3 cellular contexts compared by ENCODE assay signal in genomic region chr11:61080986-61081590, GRCh38.
TF ChIP-seq lines count a peak whose summit lies in the region.

No MANE protein-coding gene starts in this region.

TF ChIP-seq in A549, 52 proteins besides CTCF, POLR2A, EP300 and RAD21:
- TF ChIP-seq CEBPB (IDR thresholded peaks at IDR 0.05) (no peak), HEYL (CRISPR knock-in tag; IDR thresholded peaks at IDR 0.05) (no peak), POLR2AphosphoS2 (conservative IDR thresholded peaks at IDR 0.05; ENCODE audit: low read length) (no peak), HOXB5 (CRISPR knock-in tag; IDR thresholded peaks at IDR 0.05) (no peak), MAX (IDR thresholded peaks at IDR 0.05) (no peak), PHF8 (IDR thresholded peaks at IDR 0.05; ENCODE audit: borderline replicate concordance, low read depth) (no peak), ZSCAN20 (CRISPR knock-in tag; IDR thresholded peaks at IDR 0.05) (no peak), USF2 (IDR thresholded peaks at IDR 0.05) (no peak), REST (IDR thresholded peaks at IDR 0.05) (no peak), SREBF2 (IDR thresholded peaks at IDR 0.05) (no peak), ZFP36 (IDR thresholded peaks at IDR 0.05; ENCODE audit: borderline replicate concordance, partially characterized antibody) (no peak)

TF ChIP-seq in H1, 55 proteins besides CTCF, POLR2A, EP300 and RAD21:
- TF ChIP-seq EZH2 (IDR thresholded peaks at IDR 0.05; ENCODE audit: low read depth, low read length, severe bottlenecking), result no peak
- no peak for TF ChIP-seq TAF1 (IDR thresholded peaks at IDR 0.05; ENCODE audit: low read depth, low read length)
- no peak for TF ChIP-seq SIX5 (IDR thresholded peaks at IDR 0.05; ENCODE audit: low read depth, low read length)
- TF ChIP-seq HDAC2 (IDR thresholded peaks at IDR 0.05; ENCODE audit: borderline replicate concordance in 1 of 2, low read depth in 2 of 2, low read length in 2 of 2), result no peak
- TF ChIP-seq CREB1 (IDR thresholded peaks at IDR 0.05), result no peak
- TF ChIP-seq CHD1 (IDR thresholded peaks at IDR 0.05; ENCODE audit: low read depth, low read length), result no peak
- no peak for TF ChIP-seq ATF2 (IDR thresholded peaks at IDR 0.05; ENCODE audit: low read length)
- TF ChIP-seq ZNF274 (IDR thresholded peaks at IDR 0.05; ENCODE audit: borderline replicate concordance, extremely low read depth, low read length), result no peak

TF ChIP-seq in HEK293T, 16 proteins besides CTCF, POLR2A, EP300 and RAD21:
- TF ChIP-seq PKNOX1 (IDR thresholded peaks at IDR 0.05), result no peak
- TF ChIP-seq L3MBTL2 (conservative IDR thresholded peaks at IDR 0.05), result no peak
- no peak for TF ChIP-seq CTBP1 (IDR thresholded peaks at IDR 0.05; ENCODE audit: borderline replicate concordance)
- TF ChIP-seq LEF1 (IDR thresholded peaks at IDR 0.05; ENCODE audit: borderline replicate concordance), result no peak
- TF ChIP-seq TARDBP (IDR thresholded peaks at IDR 0.05), result no peak
- no peak for TF ChIP-seq HDGF (IDR thresholded peaks at IDR 0.05; ENCODE audit: borderline replicate concordance)
- no peak for TF ChIP-seq SUZ12 (IDR thresholded peaks at IDR 0.05)
- no peak for TF ChIP-seq FOXA1 (IDR thresholded peaks at IDR 0.05)
- no peak for TF ChIP-seq NFRKB (IDR thresholded peaks at IDR 0.05)
- TF ChIP-seq BHLHE40 (IDR thresholded peaks at IDR 0.05; ENCODE audit: borderline replicate concordance), result no peak
- TF ChIP-seq ZNF384 (IDR thresholded peaks at IDR 0.05), result no peak
- no peak for TF ChIP-seq SP1 (IDR thresholded peaks at IDR 0.05)
- TF ChIP-seq FOXM1 (IDR thresholded peaks at IDR 0.05; ENCODE audit: borderline replicate concordance), result no peak
- TF ChIP-seq ARNT (IDR thresholded peaks at IDR 0.05), result no peak
- no peak for TF ChIP-seq FOXK2 (IDR thresholded peaks at IDR 0.05)
- no peak for TF ChIP-seq ELF4 (IDR thresholded peaks at IDR 0.05)
